ENCODE assay signal across 18 cellular contexts in genomic region chr11:46903846-46904245, GRCh38. TPM values are rescaled to one million over a fixed set of nuclear protein-coding genes. Genes with fewer than 3 reads are reported as not detected.
DNase-seq lines count a peak whose midpoint lies in the region; ATAC-seq and TF ChIP-seq lines count a peak whose summit lies in the region.
"Had no signal": no experiment of that assay in that cellular context is flagged by ENCODE, and none has a peak within 500 bp of the region (broad histone marks: within the 10 kb centered on the region; RNA-seq: fewer than 3 reads in every experiment).

No MANE protein-coding gene starts in this region.

- no peaks in the 10 kb centered on the region for H3K4me1 Mint-ChIP-seq in activated T-cell treated with anti-CD3 and anti-CD28 coated beads, Interleukin-2, amount 50 U/mL, for 72 hours (ENCODE audit: low read depth)
- peaks cover 7% of the 10 kb centered on the region for H3K4me1 Mint-ChIP-seq in activated CD8-positive, alpha-beta T cell treated with anti-CD3 and anti-CD28 coated beads, Interleukin-2, amount 10 ng/mL, durations not matched to agents 7 days and 5 days (ENCODE audit: low read depth)

- no peaks in the 10 kb centered on the region for H3K27me3 Mint-ChIP-seq in activated T-cell treated with anti-CD3 and anti-CD28 coated beads, Interleukin-2, amount 50 U/mL, for 72 hours (ENCODE audit: low read depth)
- H3K27me3 Mint-ChIP-seq in activated CD8-positive, alpha-beta T cell treated with anti-CD3 and anti-CD28 coated beads, Interleukin-2, amount 10 ng/mL, durations not matched to agents 7 days and 5 days (ENCODE audit: low read depth) = peaks cover 11% of the 10 kb centered on the region

- in situ Hi-C loops in astrocyte of the spinal cord (cut with HindIII; ENCODE audit: low sequenced_read_pairs) = no loop called here

- no peak overlapping the region for H2AFZ ChIP-seq in Loucy (ENCODE audit: low read length)

- no peaks in the 10 kb centered on the region for H3K36me3 Mint-ChIP-seq in activated T-cell treated with anti-CD3 and anti-CD28 coated beads, Interleukin-2, amount 50 U/mL, for 72 hours (ENCODE audit: insufficient read depth in 2 of 2)
- H3K36me3 Mint-ChIP-seq in activated CD8-positive, alpha-beta T cell treated with anti-CD3 and anti-CD28 coated beads, Interleukin-2, amount 10 ng/mL, durations not matched to agents 7 days and 5 days (ENCODE audit: low read depth) = no peaks in the 10 kb centered on the region

- DNase-seq in astrocyte of the spinal cord (ENCODE audit: low read depth, low spot score) = peak; percentile 68
- peak; percentile 44 to 85 (median 82) for DNase-seq in right cardiac atrium
- no peak for DNase-seq in sciatic nerve (ENCODE audit: low spot score)
- DNase-seq in activated T-cell treated with anti-CD3 and anti-CD28 coated beads, Interleukin-2, amount 50 U/mL, for 72 hours = no peak
- DNase-seq in activated CD8-positive, alpha-beta T cell treated with anti-CD3 and anti-CD28 coated beads, Interleukin-2, amount 10 ng/mL, durations not matched to agents 7 days and 5 days = no peak
- DNase-seq in hepatic stellate cell (ENCODE audit: low spot score) = no peak
- DNase-seq: activated naive CD8-positive, alpha-beta T cell treated with anti-CD3 and anti-CD28 coated beads, Interleukin-2, amount 50 U/mL, for 24 hours; activated T-cell treated with anti-CD3 and anti-CD28 coated beads, Interleukin-2, amount 50 U/mL, for 1 hour; mesendoderm; MG63; NCI-H524; stimulated activated CD4-positive, alpha-beta T cell treated with anti-CD3 and anti-CD28 coated beads, Interleukin-1b, Interleukin-23, amount 100 ng/mL, for 48 hours; stimulated activated CD8-positive, alpha-beta memory T cell treated with anti-CD3 and anti-CD28 coated beads, Interleukin-4, amount 100 ng/mL, for 48 hours; T-helper 1 cell had no signal

- POLR2A ChIA-PET in activated CD8-positive, alpha-beta T cell treated with anti-CD3 and anti-CD28 coated beads, Interleukin-2, amount 10 ng/mL, durations not matched to agents 7 days and 5 days (lab: Charles Lee) = no interaction called here

- no peaks in the 10 kb centered on the region for H3K36me3 ChIP-seq in Loucy (ENCODE audit: insufficient read depth, low read length)
- H3K36me3 ChIP-seq: MG63, pancreas had no signal

- peak overlapping the region; percentile 87 for H3K27ac ChIP-seq in right cardiac atrium (ENCODE audit: low read length)
- H3K27ac ChIP-seq: pancreas had no signal

- H3K4me2 ChIP-seq in Loucy (ENCODE audit: low read depth, low read length, poor library complexity, severe bottlenecking) = no peak overlapping the region

- no peaks in the 10 kb centered on the region for H4K20me1 ChIP-seq in Loucy (ENCODE audit: insufficient read depth, low read length, poor library complexity, severe bottlenecking)

- H3K4me3 Mint-ChIP-seq in activated T-cell treated with anti-CD3 and anti-CD28 coated beads, Interleukin-2, amount 50 U/mL, for 72 hours = no peak overlapping the region
- H3K4me3 Mint-ChIP-seq in activated CD8-positive, alpha-beta T cell treated with anti-CD3 and anti-CD28 coated beads, Interleukin-2, amount 10 ng/mL, durations not matched to agents 7 days and 5 days = no peak overlapping the region
- H3K4me3 Mint-ChIP-seq: activated naive CD8-positive, alpha-beta T cell treated with anti-CD3 and anti-CD28 coated beads, Interleukin-2, amount 50 U/mL, for 24 hours had no signal

- H3K4me3 ChIP-seq in Loucy (ENCODE audit: low read length, poor library complexity, severe bottlenecking) (no peak overlapping the region), astrocyte of the spinal cord (ENCODE audit: low read depth, low read length) (no peak overlapping the region), right cardiac atrium (ENCODE audit: low read length) (no peak overlapping the region)
- H3K4me3 ChIP-seq: GM12878, MG63, pancreas had no signal

- peak overlapping the region; percentile 41 for H3K9ac ChIP-seq in Loucy (ENCODE audit: low read depth, low read length, poor library complexity, severe bottlenecking)

- no peaks in the 10 kb centered on the region for H3K79me2 ChIP-seq in Loucy (ENCODE audit: insufficient read depth, low read length)

- TF ChIP-seq CTCF in Loucy (conservative IDR thresholded peaks at IDR 0.05; ENCODE audit: low read length) (no peak), astrocyte of the spinal cord (IDR thresholded peaks at IDR 0.05; ENCODE audit: low read depth, low read length) (no peak)

- H3K27ac Mint-ChIP-seq in activated T-cell treated with anti-CD3 and anti-CD28 coated beads, Interleukin-2, amount 50 U/mL, for 72 hours = no peak overlapping the region
- H3K27ac Mint-ChIP-seq in activated CD8-positive, alpha-beta T cell treated with anti-CD3 and anti-CD28 coated beads, Interleukin-2, amount 10 ng/mL, durations not matched to agents 7 days and 5 days = no peak overlapping the region
- H3K27ac Mint-ChIP-seq: activated naive CD8-positive, alpha-beta T cell treated with anti-CD3 and anti-CD28 coated beads, Interleukin-2, amount 50 U/mL, for 24 hours had no signal

- no peaks in the 10 kb centered on the region for H3K9me2 ChIP-seq in Loucy (replicated peaks; ENCODE audit: low read depth, low read length)

- ATAC-seq in right cardiac atrium = peak; percentile 79 to 88
- ATAC-seq in sciatic nerve = peak; percentile 18
- ATAC-seq in activated T-cell treated with anti-CD3 and anti-CD28 coated beads, Interleukin-2, amount 50 U/mL, for 72 hours (replicated peaks in 1 of 2) = no peak
- ATAC-seq in activated CD8-positive, alpha-beta T cell treated with anti-CD3 and anti-CD28 coated beads, Interleukin-2, amount 10 ng/mL, durations not matched to agents 7 days and 5 days = no peak
- ATAC-seq: activated naive CD8-positive, alpha-beta T cell treated with anti-CD3 and anti-CD28 coated beads, Interleukin-2, amount 50 U/mL, for 24 hours; GM12878; Panc1; pancreas had no signal

- 57% methylated on average over 10 of the region's 10 CpGs for WGBS in right cardiac atrium

- H3K9me3 Mint-ChIP-seq in activated T-cell treated with anti-CD3 and anti-CD28 coated beads, Interleukin-2, amount 50 U/mL, for 72 hours = no peaks in the 10 kb centered on the region
- no peaks in the 10 kb centered on the region for H3K9me3 Mint-ChIP-seq in activated CD8-positive, alpha-beta T cell treated with anti-CD3 and anti-CD28 coated beads, Interleukin-2, amount 10 ng/mL, durations not matched to agents 7 days and 5 days (ENCODE audit: insufficient read depth)
- H3K9me3 Mint-ChIP-seq: activated naive CD8-positive, alpha-beta T cell treated with anti-CD3 and anti-CD28 coated beads, Interleukin-2, amount 50 U/mL, for 24 hours had no signal

- H3K4me1 ChIP-seq in Loucy (ENCODE audit: insufficient read depth, low read length, poor library complexity, severe bottlenecking) = peaks cover 20% of the 10 kb centered on the region
- peaks cover 5% of the 10 kb centered on the region for H3K4me1 ChIP-seq in right cardiac atrium (ENCODE audit: control insufficient read depth, insufficient read depth, low read length)
- H3K4me1 ChIP-seq: pancreas had no signal

- H3K27me3 ChIP-seq in Loucy (ENCODE audit: insufficient read depth, low read length, poor library complexity, severe bottlenecking) = no peaks in the 10 kb centered on the region
- H3K27me3 ChIP-seq in right cardiac atrium (ENCODE audit: control insufficient read depth, insufficient read depth) = no peaks in the 10 kb centered on the region
- H3K27me3 ChIP-seq: MG63, pancreas had no signal

- H3F3A ChIP-seq in Loucy (ENCODE audit: low read depth) = no peaks in the 10 kb centered on the region

- intact Hi-C loops in right cardiac atrium (cut with DNase I) (no loop called here), sciatic nerve (cut with DNase I) (no loop called here)

- H3K9me3 ChIP-seq in Loucy (ENCODE audit: insufficient read depth, low read depth, low read length) (no peaks in the 10 kb centered on the region), right cardiac atrium (ENCODE audit: control insufficient read depth, low read length) (no peaks in the 10 kb centered on the region)
- H3K9me3 ChIP-seq: MG63, pancreas had no signal

- CTCF ChIA-PET in activated CD8-positive, alpha-beta T cell treated with anti-CD3 and anti-CD28 coated beads, Interleukin-2, amount 10 ng/mL, durations not matched to agents 7 days and 5 days (lab: Charles Lee) = interaction anchor here (2.5 kb wide), 1 partner anchor 249 kb away, joined by 6 read pairs; no protein-coding TSS in a partner anchor

RNA-seq across cellular contexts. Expression of gene LRP4, which starts 14.5 kb away (rescaled TPM):
- total RNA-seq in right cardiac atrium = 10 to 100 TPM; 21.8 to 32.3 (median 29.2) TPM
- 14.6 TPM for polyA plus RNA-seq in right cardiac atrium
- 29.3 TPM for total RNA-seq in sciatic nerve
- total RNA-seq in activated T-cell treated with anti-CD3 and anti-CD28 coated beads, Interleukin-2, amount 50 U/mL, for 72 hours = under 1 TPM in 1 of 2 donors, not detected in 1; 0.09 TPM
- total RNA-seq in activated CD8-positive, alpha-beta T cell treated with anti-CD3 and anti-CD28 coated beads, Interleukin-2, amount 10 ng/mL, durations not matched to agents 7 days and 5 days = not detected

RNA-seq across cellular contexts. Expression of gene CSTPP1, which starts 32.7 kb away (rescaled TPM):
- total RNA-seq in right cardiac atrium (10 to 100 TPM; 12.7 to 17.5 (median 16.3) TPM), sciatic nerve (30.4 TPM)
- 14.5 TPM for polyA plus RNA-seq in right cardiac atrium
- total RNA-seq in activated T-cell treated with anti-CD3 and anti-CD28 coated beads, Interleukin-2, amount 50 U/mL, for 72 hours = 10 to 100 TPM; 20.4 to 21.2 TPM
- total RNA-seq in activated CD8-positive, alpha-beta T cell treated with anti-CD3 and anti-CD28 coated beads, Interleukin-2, amount 10 ng/mL, durations not matched to agents 7 days and 5 days = 10 to 100 TPM; 15.6 to 15.8 TPM

RNA-seq across cellular contexts. Expression of gene CKAP5, which starts 57.8 kb away (rescaled TPM):
- total RNA-seq in right cardiac atrium (10 to 100 TPM; 55.1 to 66.8 (median 65.0) TPM), sciatic nerve (80.5 TPM)
- 20.6 TPM for polyA plus RNA-seq in right cardiac atrium
- total RNA-seq in activated T-cell treated with anti-CD3 and anti-CD28 coated beads, Interleukin-2, amount 50 U/mL, for 72 hours = 100 to 1,000 TPM; 148 to 165 TPM
- 100 to 1,000 TPM; 174 to 176 TPM for total RNA-seq in activated CD8-positive, alpha-beta T cell treated with anti-CD3 and anti-CD28 coated beads, Interleukin-2, amount 10 ng/mL, durations not matched to agents 7 days and 5 days

Comparison
In these comparisons a context has a peak if more than half of its experiments do, and no peak if none do; other contexts are left out.
1. DNase-seq: peak in astrocyte of the spinal cord (single experiment) and right cardiac atrium (3 of 3); none in sciatic nerve (single experiment), activated T-cell treated with anti-CD3 and anti-CD28 coated beads, Interleukin-2, amount 50 U/mL, for 72 hours (0 of 2), activated CD8-positive, alpha-beta T cell treated with anti-CD3 and anti-CD28 coated beads, Interleukin-2, amount 10 ng/mL, durations not matched to agents 7 days and 5 days (single experiment) and hepatic stellate cell (single experiment).
2. ATAC-seq: peak in right cardiac atrium (2 of 2) and sciatic nerve (single experiment); none in activated T-cell treated with anti-CD3 and anti-CD28 coated beads, Interleukin-2, amount 50 U/mL, for 72 hours (0 of 2) and activated CD8-positive, alpha-beta T cell treated with anti-CD3 and anti-CD28 coated beads, Interleukin-2, amount 10 ng/mL, durations not matched to agents 7 days and 5 days (single experiment).
3. RNA of gene LRP4, which starts 14.5 kb away (total RNA-seq): 21.8 to 32.3 TPM in right cardiac atrium and 29.3 TPM in sciatic nerve (single experiment); not detected in activated CD8-positive, alpha-beta T cell treated with anti-CD3 and anti-CD28 coated beads, Interleukin-2, amount 10 ng/mL, durations not matched to agents 7 days and 5 days and 0.09 TPM in activated T-cell treated with anti-CD3 and anti-CD28 coated beads, Interleukin-2, amount 50 U/mL, for 72 hours; every median in the first group is over 10 times any median in the second.